In genomic region chr2:11290211-11290610, GRCh38 we compare ENCODE assay signal across 25 cellular contexts.
"Had no signal": no experiment of that assay in that cellular context is flagged by ENCODE, and none has a peak within 500 bp of the region (broad histone marks: within the 10 kb centered on the region; RNA-seq: fewer than 3 reads in every experiment).

No MANE protein-coding gene starts in this region.

- H3K9me3 ChIP-seq: ascending aorta, body of pancreas, SJSA1 had no signal

- H3K4me3 ChIP-seq: ascending aorta, body of pancreas, SJSA1 had no signal

- H3K4me3 Mint-ChIP-seq: activated CD8-positive, alpha-beta T cell treated with anti-CD3 and anti-CD28 coated beads, Interleukin-2, amount 10 ng/mL, durations not matched to agents 7 days and 5 days; activated naive CD8-positive, alpha-beta T cell treated with anti-CD3 and anti-CD28 coated beads, Interleukin-2, amount 50 U/mL, for 24 hours; activated T-cell treated with anti-CD3 and anti-CD28 coated beads, Interleukin-2, amount 50 U/mL, for 24 hours had no signal

- H3K9me3 Mint-ChIP-seq: activated naive CD4-positive, alpha-beta T cell treated with anti-CD3 and anti-CD28 coated beads, Interleukin-2, amount 50 U/mL, for 72 hours had no signal

- H3K27ac ChIP-seq: ascending aorta, body of pancreas, SJSA1 had no signal

- H3K27ac Mint-ChIP-seq: activated CD8-positive, alpha-beta T cell treated with anti-CD3 and anti-CD28 coated beads, Interleukin-2, amount 10 ng/mL, durations not matched to agents 7 days and 5 days; activated naive CD4-positive, alpha-beta T cell treated with anti-CD3 and anti-CD28 coated beads, Interleukin-2, amount 50 U/mL, for 72 hours; activated naive CD8-positive, alpha-beta T cell treated with anti-CD3 and anti-CD28 coated beads, Interleukin-2, amount 50 U/mL, for 24 hours; activated T-cell treated with anti-CD3 and anti-CD28 coated beads, Interleukin-2, amount 50 U/mL, for 24 hours had no signal

- H3K27me3 Mint-ChIP-seq: activated naive CD8-positive, alpha-beta T cell treated with anti-CD3 and anti-CD28 coated beads, Interleukin-2, amount 50 U/mL, for 24 hours; activated T-cell treated with anti-CD3 and anti-CD28 coated beads, Interleukin-2, amount 50 U/mL, for 24 hours had no signal

- ATAC-seq: activated CD8-positive, alpha-beta T cell treated with anti-CD3 and anti-CD28 coated beads, Interleukin-2, amount 10 ng/mL, durations not matched to agents 7 days and 5 days; activated naive CD4-positive, alpha-beta T cell treated with anti-CD3 and anti-CD28 coated beads, Interleukin-2, amount 50 U/mL, for 72 hours; activated naive CD8-positive, alpha-beta T cell treated with anti-CD3 and anti-CD28 coated beads, Interleukin-2, amount 50 U/mL, for 24 hours; body of pancreas; PC-3; SK-N-SH treated with all-trans-retinoic acid at 6 μM for 48 hours had no signal

- H3K27me3 ChIP-seq: ascending aorta, body of pancreas, SJSA1 had no signal

- DNase-seq: activated CD4-positive, alpha-beta T cell treated with anti-CD3 and anti-CD28 coated beads for 48 hours; activated CD4-positive, alpha-beta T cell treated with anti-CD3 and anti-CD28 coated beads, Interleukin-2, amount 50 U/mL, for 4 hours; activated CD4-positive, CD25-positive, alpha-beta regulatory T cell treated with anti-CD3 and anti-CD28 coated beads, Interleukin-2, amount 50 U/mL, for 72 hours; activated CD8-positive, alpha-beta memory T cell treated with anti-CD3 and anti-CD28 coated beads, Interleukin-2, amount 50 U/mL, for 48 hours; activated CD8-positive, alpha-beta T cell treated with anti-CD3 and anti-CD28 coated beads, Interleukin-2, amount 10 ng/mL, durations not matched to agents 7 days and 5 days; activated effector memory CD4-positive, alpha-beta T cell treated with anti-CD3 and anti-CD28 coated beads, Interleukin-2, amount 50 U/mL, for 16 hours; activated naive CD4-positive, alpha-beta T cell treated with Interleukin-2 at 50 U/mL for 16 hours; activated naive CD8-positive, alpha-beta T cell treated with anti-CD3 and anti-CD28 coated beads, Interleukin-2, amount 50 U/mL, for 24 hours; activated T-cell treated with anti-CD3 and anti-CD28 coated beads, Interleukin-2, amount 50 U/mL, for 24 hours; amniotic stem cell; body of pancreas; MM.1S; NCI-H1105; NCI-H1436; NCI-H1694 treated with DMSO at 0.1 percent for 48 hours; NCI-H2081 treated with DMSO at 0.1 percent for 48 hours; NCI-H446; NCI-H524; PC-3; SHP77; SW 1271 had no signal
